In genomic region chr19:31185261-31185660, GRCh38 we compare ENCODE assay signal across 1 cellular context.
TF ChIP-seq lines count a peak whose summit lies in the region.

No MANE protein-coding gene starts in this region.

TF ChIP-seq in IMR-90, 13 proteins besides CTCF, POLR2A, EP300 and RAD21:
- TF ChIP-seq CHD1 (IDR thresholded peaks at IDR 0.05; ENCODE audit: low read depth, low read length) (no peak), BHLHE40 (IDR thresholded peaks at IDR 0.05; ENCODE audit: low read depth, low read length) (no peak), MAZ (IDR thresholded peaks at IDR 0.05; ENCODE audit: borderline replicate concordance, low read depth, low read length) (no peak), USF2 (IDR thresholded peaks at IDR 0.05; ENCODE audit: low read depth, low read length) (no peak), NFE2L2 (IDR thresholded peaks at IDR 0.05; ENCODE audit: low read depth, low read length) (no peak), CEBPB (IDR thresholded peaks at IDR 0.05; ENCODE audit: low read depth, low read length) (no peak), MAFK (IDR thresholded peaks at IDR 0.05; ENCODE audit: low read depth, low read length) (no peak), ELK1 (IDR thresholded peaks at IDR 0.05; ENCODE audit: borderline replicate concordance, low read depth, low read length) (no peak), RCOR1 (IDR thresholded peaks at IDR 0.05; ENCODE audit: insufficient replicate concordance, low read length) (no peak), MXI1 (IDR thresholded peaks at IDR 0.05; ENCODE audit: borderline replicate concordance, low read depth, low read length) (no peak), RFX5 (IDR thresholded peaks at IDR 0.05; ENCODE audit: low read depth, low read length) (no peak), SMC3 (IDR thresholded peaks at IDR 0.05; ENCODE audit: low read depth, low read length) (no peak), FOS (IDR thresholded peaks at IDR 0.05; ENCODE audit: low read depth, low read length) (no peak)
